ENCODE assay signal across 11 cellular contexts in genomic region chr17:71921726-71922320, GRCh38.
DNase-seq lines count a peak whose midpoint lies in the region; TF ChIP-seq lines count a peak whose summit lies in the region.
"Had no signal": no experiment of that assay in that cellular context is flagged by ENCODE, and none has a peak within 500 bp of the region (broad histone marks: within the 10 kb centered on the region; RNA-seq: fewer than 3 reads in every experiment).

No MANE protein-coding gene starts in this region.

- H3K27ac ChIP-seq in PC-9: peak overlapping the region; percentile 32

- peaks cover 31% of the 10 kb centered on the region for H3K4me1 Mint-ChIP-seq in chondrocyte (ENCODE audit: low read depth)
- H3K4me1 Mint-ChIP-seq: IgD-negative memory B cell had no signal

- no peaks in the 10 kb centered on the region for H4K20me1 ChIP-seq in PC-9 (ENCODE audit: insufficient read depth)

- no peak overlapping the region for H3K4me3 Mint-ChIP-seq in chondrocyte (ENCODE audit: unreplicated experiment)

- BruUV-seq in PC-9 (replicated peaks; lab: Mats Ljungman, UMichigan): no TSS peak

- TF ChIP-seq CTCF in PC-9 (conservative IDR thresholded peaks at IDR 0.05) (no peak), chondrocyte (IDR thresholded peaks at IDR 0.05) (no peak)

- H3K4me3 ChIP-seq in PC-9: no peak overlapping the region

- H3K9me2 ChIP-seq in PC-9 (ENCODE audit: insufficient read depth): no peaks in the 10 kb centered on the region

- no peaks in the 10 kb centered on the region for H3K36me3 Mint-ChIP-seq in chondrocyte (ENCODE audit: low read depth)
- H3K36me3 Mint-ChIP-seq: IgD-negative memory B cell had no signal

- DNase-seq in A172 (ENCODE audit: low spot score): peak; percentile 38
- DNase-seq in EL: peak; percentile 34
- peak in 1 of 2 experiments; percentile 68 for DNase-seq in PC-9
- DNase-seq in glomerular visceral epithelial cell (ENCODE audit: extremely low spot score): peak; percentile 17
- no peak for DNase-seq in chondrocyte (ENCODE audit: low spot score)
- no peak for DNase-seq in RPMI8226
- no peak for DNase-seq in SKM-1 (lab: John Stamatoyannopoulos, UW; ENCODE audit: unreplicated experiment)
- no peak for DNase-seq in putamen (ENCODE audit: low spot score)
- DNase-seq: C1 segment of cervical spinal cord, NCI-H187 treated with DMSO at 0.1 percent for 48 hours had no signal

- H3F3A ChIP-seq in PC-9 (ENCODE audit: insufficient read depth, low read depth): 0 out of 2 replicates have a peak, but pooled peaks cover 8% of the 10 kb centered on the region

- POLR2A ChIA-PET in PC-9 (lab: Charles Lee; ENCODE audit: unreplicated experiment): no interaction called here

- peaks cover 28% of the 10 kb centered on the region for H3K4me1 ChIP-seq in PC-9 (replicated peaks; ENCODE audit: insufficient read depth)

- CTCF ChIA-PET in PC-9 (lab: Charles Lee): no interaction called here

- peaks cover 3% of the 10 kb centered on the region for H3K9me3 Mint-ChIP-seq in chondrocyte (ENCODE audit: low read depth)

- H3K36me3 ChIP-seq in PC-9 (ENCODE audit: low read depth): no peaks in the 10 kb centered on the region

- no peaks in the 10 kb centered on the region; the same call in 1 of the 2 replicates for H3K9me3 ChIP-seq in PC-9 (ENCODE audit: insufficient read depth, low read depth)

- H3K27ac Mint-ChIP-seq in chondrocyte (ENCODE audit: unreplicated experiment): no peak overlapping the region

- H3K4me2 ChIP-seq in PC-9: no peak overlapping the region

- no peaks in the 10 kb centered on the region for H3K79me2 ChIP-seq in PC-9 (ENCODE audit: low read depth)

- no peak overlapping the region for H2AFZ ChIP-seq in PC-9

- H3K27me3 Mint-ChIP-seq in chondrocyte (ENCODE audit: low read depth): no peaks in the 10 kb centered on the region
- H3K27me3 Mint-ChIP-seq: IgD-negative memory B cell had no signal

- H3K27me3 ChIP-seq in PC-9 (ENCODE audit: insufficient read depth, low read depth): no peaks in the 10 kb centered on the region

- intact Hi-C loops in PC-9 (cut with micrococcal nuclease; ENCODE audit: unreplicated experiment): no loop called here

Comparison
In these comparisons a context has a peak if more than half of its experiments do, and no peak if none do; other contexts are left out.
1. DNase-seq: peak in A172 (single experiment), EL (single experiment) and glomerular visceral epithelial cell (single experiment); none in chondrocyte (single experiment), RPMI8226 (single experiment), SKM-1 (single experiment) and putamen (single experiment).